ENCODE assay signal across 8 cellular contexts in genomic region chr16:5072334-5073278, GRCh38. TPM values are rescaled to one million over a fixed set of nuclear protein-coding genes. Genes with fewer than 3 reads are reported as not detected.
A peak's percentile ranks its signal among the peaks of the same experiment; 100 is the strongest.
DNase-seq lines count a peak whose midpoint lies in the region; ATAC-seq, FAIRE-seq and TF ChIP-seq lines count a peak whose summit lies in the region.

No MANE protein-coding gene starts in this region.

- H3K27ac ChIP-seq in ascending aorta (peak overlapping the region; percentile 66 to 77), HepG2 (ENCODE audit: extremely low read length, insufficient read depth, low read length) (peak overlapping the region; percentile 70), tibial artery (peak overlapping the region; percentile 81 to 83)

- no peak for TF ChIP-seq RAD21 in HepG2 (CRISPR knock-in tag; IDR thresholded peaks at IDR 0.05)

- H3K4me3 ChIP-seq in ascending aorta, result peak overlapping the region; percentile 63 to 68
- peak overlapping the region; percentile 79 to 89 (median 82) for H3K4me3 ChIP-seq in HepG2 (replicated peaks in 1 of 3; ENCODE audit: insufficient read depth in 1 of 3, low read depth in 2 of 3, low read length in 3 of 3)
- H3K4me3 ChIP-seq in tibial artery, result peak overlapping the region; percentile 67 to 85

- no peaks in the 10 kb centered on the region for H3K9me3 Mint-ChIP-seq in activated CD4-positive, alpha-beta T cell treated with anti-CD3 and anti-CD28 coated beads, Interleukin-2, amount 10 ng/mL, durations not matched to agents 7 days and 5 days

- H3K4me1 ChIP-seq in ascending aorta, result peaks cover 0 to 10% of the 10 kb centered on the region in 2 donors
- peaks cover 23% of the 10 kb centered on the region for H3K4me1 ChIP-seq in HepG2 (ENCODE audit: insufficient read depth, low read length)
- peaks cover 0 to 17% (median 6%) of the 10 kb centered on the region in 4 donors for H3K4me1 ChIP-seq in tibial artery

- H3K36me3 Mint-ChIP-seq in activated CD4-positive, alpha-beta T cell treated with anti-CD3 and anti-CD28 coated beads, Interleukin-2, amount 10 ng/mL, durations not matched to agents 7 days and 5 days (ENCODE audit: low read depth), result peaks cover 6% of the 10 kb centered on the region

- in situ Hi-C loops in HepG2 (cut with HindIII; ENCODE audit: extremely low pct_ligation_motif_present, low pct_unique_long_range_greater_than_20kb), result no loop called here

- H4K20me1 ChIP-seq in HepG2 (ENCODE audit: insufficient read depth, low read length), result no peaks in the 10 kb centered on the region

- H3K27ac Mint-ChIP-seq in activated CD4-positive, alpha-beta T cell treated with anti-CD3 and anti-CD28 coated beads, Interleukin-2, amount 10 ng/mL, durations not matched to agents 7 days and 5 days, result peak overlapping the region; percentile 99

- H3K4me2 ChIP-seq in HepG2 (ENCODE audit: low read depth, low read length), result peak overlapping the region; percentile 95

- peak overlapping the region; percentile 4 for H2AFZ ChIP-seq in HepG2 (ENCODE audit: low read length)

- TF ChIP-seq CTCF in ascending aorta (IDR thresholded peaks at IDR 0.05) (no peak), HepG2 (CRISPR knock-in tag; IDR thresholded peaks at IDR 0.05) (no peak), tibial artery (IDR thresholded peaks at IDR 0.05) (no peak)

- FAIRE-seq in HepG2 (lab: Jason Lieb, UNC), result no peak

- H3K4me1 Mint-ChIP-seq in activated CD4-positive, alpha-beta T cell treated with anti-CD3 and anti-CD28 coated beads, Interleukin-2, amount 10 ng/mL, durations not matched to agents 7 days and 5 days, result peaks cover 31% of the 10 kb centered on the region

- H3K9me3 ChIP-seq in ascending aorta, result no peaks in the 10 kb centered on the region
- H3K9me3 ChIP-seq in HepG2 (ENCODE audit: low read length), result no peaks in the 10 kb centered on the region
- no peaks in the 10 kb centered on the region for H3K9me3 ChIP-seq in tibial artery

- BruUV-seq in HepG2 (replicated peaks; lab: Mats Ljungman, UMichigan), result no TSS peak

- H3K4me3 Mint-ChIP-seq in activated CD4-positive, alpha-beta T cell treated with anti-CD3 and anti-CD28 coated beads, Interleukin-2, amount 10 ng/mL, durations not matched to agents 7 days and 5 days, result peak overlapping the region; percentile 91

- no peaks in the 10 kb centered on the region for H3K27me3 ChIP-seq in ascending aorta
- H3K27me3 ChIP-seq in HepG2 (ENCODE audit: control insufficient read depth in 1 of 2, insufficient read depth in 2 of 2, low read length in 2 of 2), result no peaks in the 10 kb centered on the region; a peak in 1 of 5 replicates
- no peaks in the 10 kb centered on the region for H3K27me3 ChIP-seq in tibial artery

- POLR2A ChIA-PET in activated CD4-positive, alpha-beta T cell treated with anti-CD3 and anti-CD28 coated beads, Interleukin-2, amount 10 ng/mL, durations not matched to agents 7 days and 5 days (lab: Charles Lee), result no interaction called here
- POLR2A ChIA-PET in HepG2 (lab: Yijun Ruan, JAX), result interaction anchor here (0.7 to 2.2 kb wide), 14 partner anchors 9 to 166 kb away, joined by 3 to 15 read pairs (median 4); partner anchors contain the start of genes NAGPA and SEC14L5

- CTCF ChIA-PET in activated CD4-positive, alpha-beta T cell treated with anti-CD3 and anti-CD28 coated beads, Interleukin-2, amount 10 ng/mL, durations not matched to agents 7 days and 5 days (lab: Charles Lee), result no interaction called here
- CTCF ChIA-PET in HepG2 (lab: Yijun Ruan, JAX; ENCODE audit: low intra/inter-chr PET ratio, low total read pairs), result no interaction called here

- peaks cover 26% of the 10 kb centered on the region for H3K79me2 ChIP-seq in HepG2 (ENCODE audit: insufficient read depth, low read length)

- H3K9ac ChIP-seq in HepG2 (ENCODE audit: insufficient read depth, low read depth, low read length), result peak overlapping the region; percentile 85

- H3K36me3 ChIP-seq in ascending aorta, result peaks cover 17 to 25% of the 10 kb centered on the region in 2 donors
- H3K36me3 ChIP-seq in HepG2 (replicated peaks in 1 of 2; ENCODE audit: control insufficient read depth in 1 of 2, insufficient read depth in 2 of 2, low read length in 2 of 2), result peaks cover 22 to 37% of the 10 kb centered on the region in 2 experiments
- peaks cover 14 to 26% (median 24%) of the 10 kb centered on the region in 3 donors for H3K36me3 ChIP-seq in tibial artery

- peak; percentile 21 for ATAC-seq in HepG2
- no peak for ATAC-seq in HG03139 (IDR thresholded peaks at IDR 0.05; ENCODE audit: unreplicated experiment)

- no peak for DNase-seq in activated CD4-positive, alpha-beta T cell treated with anti-CD3 and anti-CD28 coated beads, Interleukin-2, amount 10 ng/mL, durations not matched to agents 7 days and 5 days
- DNase-seq in activated CD4-positive, alpha-beta T cell treated with anti-CD3 and anti-CD28 coated beads, Interleukin-2, amount 50 U/mL, for 4 hours, result no peak
- DNase-seq in ascending aorta (ENCODE audit: low spot score in 2 of 2), result no peak
- no peak for DNase-seq in HepG2 (ENCODE audit: low spot score)
- DNase-seq in tibial artery, result no peak
- DNase-seq in AML-193 (lab: John Stamatoyannopoulos, UW), result no peak
- no peak for DNase-seq in NCI-H82 treated with DMSO at 0.1 percent for 48 hours (lab: John Stamatoyannopoulos, UW; ENCODE audit: unreplicated experiment)

- H3K27me3 Mint-ChIP-seq in activated CD4-positive, alpha-beta T cell treated with anti-CD3 and anti-CD28 coated beads, Interleukin-2, amount 10 ng/mL, durations not matched to agents 7 days and 5 days, result no peaks in the 10 kb centered on the region

- TF ChIP-seq POLR2A in HepG2 (IDR thresholded peaks at IDR 0.05; ENCODE audit: insufficient read depth in 1 of 2, low read depth in 2 of 2, low read length in 2 of 2), result no peak

- intact Hi-C loops in ascending aorta (cut with DNase I) (loop anchor here (5.0 kb wide), 2 partner anchors 40 to 115 kb away; partner anchors contain the start of genes NAGPA and SEC14L5), HepG2 (cut with micrococcal nuclease; ENCODE audit: unreplicated experiment) (loop anchor here (5.0 kb wide), 2 partner anchors 35 to 115 kb away; partner anchors contain the start of gene SEC14L5), tibial artery (cut with DNase I; ENCODE audit: low total_unique reads) (loop anchor here (10.0 kb wide), 1 partner anchor 108 kb away; no protein-coding TSS in a partner anchor)

- 59% methylated on average over 12 of the region's 12 CpGs for WGBS in HepG2 (ENCODE audit: low lambda C conversion rate)

- TF ChIP-seq EP300 in HepG2 (IDR thresholded peaks at IDR 0.05; ENCODE audit: low read depth in 2 of 2, low read length in 2 of 2), result no peak
- TF ChIP-seq EP300 in HepG2 (CRISPR knock-in tag; IDR thresholded peaks at IDR 0.05; ENCODE audit: borderline replicate concordance), result no peak

RNA-seq across cellular contexts. Expression of gene ALG1, which starts 1.0 kb away (rescaled TPM):
- total RNA-seq in activated CD4-positive, alpha-beta T cell treated with anti-CD3 and anti-CD28 coated beads, Interleukin-2, amount 10 ng/mL, durations not matched to agents 7 days and 5 days, result 10 to 100 TPM; 24.5 to 26.0 TPM
- 27.2 TPM for total RNA-seq in ascending aorta
- total RNA-seq in HepG2 (2016; rRNA removed; fragmentation: Illumina TruSeq; extraction: Trizol), result 39.6 and 75.6 TPM in 2 replicates
- 7.6 and 8.9 TPM in 2 replicates for total RNA-seq in HepG2 (2016; cell fraction: cytosol; rRNA removed; fragmentation: Illumina TruSeq; extraction: Trizol; ENCODE audit: low read depth)
- total RNA-seq in HepG2 (2016; cell fraction: insoluble cytoplasmic fraction; rRNA removed; fragmentation: Illumina TruSeq; extraction: Trizol), result 38.5 and 76.0 TPM in 2 replicates
- 14.3 and 16.3 TPM in 2 replicates for total RNA-seq in HepG2 (2016; cell fraction: membrane; rRNA removed; fragmentation: Illumina TruSeq; extraction: Trizol)
- total RNA-seq in HepG2 (2016; cell fraction: nucleus; rRNA removed; fragmentation: Illumina TruSeq; extraction: Trizol), result 78.0 and 84.8 TPM in 2 replicates
- 43.3 and 51.5 TPM in 2 replicates for polyA plus RNA-seq in HepG2 (2011; rRNA removed)
- polyA plus RNA-seq in HepG2 (2011; cell fraction: cytosol; rRNA removed), result 46.0 and 52.0 TPM in 2 replicates
- polyA plus RNA-seq in HepG2 (2011; cell fraction: nucleus; rRNA removed), result 37.8 and 40.2 TPM in 2 replicates
- 25.7 and 31.5 TPM in 2 replicates for polyA plus RNA-seq in HepG2 (2012)
- polyA plus RNA-seq in HepG2 (2016; cell fraction: cytosol; fragmentation: Illumina TruSeq; extraction: Trizol; ENCODE audit: low read depth), result 6.3 and 6.5 TPM in 2 replicates
- 36.3 and 37.9 TPM in 2 replicates for polyA plus RNA-seq in HepG2 (2016; cell fraction: insoluble cytoplasmic fraction; fragmentation: Illumina TruSeq; extraction: Trizol; ENCODE audit: low read depth)
- polyA plus RNA-seq in HepG2 (2016; cell fraction: membrane; fragmentation: Illumina TruSeq; extraction: Trizol; ENCODE audit: low read depth), result 10.1 and 11.8 TPM in 2 replicates
- polyA plus RNA-seq in HepG2 (2016; cell fraction: nucleus; fragmentation: Illumina TruSeq; extraction: Trizol; ENCODE audit: insufficient read depth, low read depth), result 104 and 109 TPM in 2 replicates
- polyA minus RNA-seq in HepG2 (2011; rRNA and poly(A)+ RNA removed; ENCODE audit: low replicate concordance), result 135 and 161 TPM in 2 replicates
- polyA minus RNA-seq in HepG2 (2011; cell fraction: cytosol; rRNA and poly(A)+ RNA removed), result 28.6 and 36.3 TPM in 2 replicates
- polyA minus RNA-seq in HepG2 (2011; cell fraction: nucleus; rRNA and poly(A)+ RNA removed), result 50.0 and 65.8 TPM in 2 replicates

RNA-seq across cellular contexts. Expression of gene C16orf89, which starts 6.8 kb away (rescaled TPM):
- not detected for total RNA-seq in activated CD4-positive, alpha-beta T cell treated with anti-CD3 and anti-CD28 coated beads, Interleukin-2, amount 10 ng/mL, durations not matched to agents 7 days and 5 days
- total RNA-seq in ascending aorta, result 4.6 TPM
- 0.97 and 1.9 TPM in 2 replicates for total RNA-seq in HepG2 (2016; rRNA removed; fragmentation: Illumina TruSeq; extraction: Trizol)
- total RNA-seq in HepG2 (2016; cell fraction: cytosol; rRNA removed; fragmentation: Illumina TruSeq; extraction: Trizol; ENCODE audit: low read depth), result 0.61 and 0.79 TPM in 2 replicates
- total RNA-seq in HepG2 (2016; cell fraction: insoluble cytoplasmic fraction; rRNA removed; fragmentation: Illumina TruSeq; extraction: Trizol), result 0.45 and 1.1 TPM in 2 replicates
- 0.76 and 1.0 TPM in 2 replicates for total RNA-seq in HepG2 (2016; cell fraction: membrane; rRNA removed; fragmentation: Illumina TruSeq; extraction: Trizol)
- total RNA-seq in HepG2 (2016; cell fraction: nucleus; rRNA removed; fragmentation: Illumina TruSeq; extraction: Trizol), result 0.72 and 0.78 TPM in 2 replicates
- 2.8 and 3.4 TPM in 2 replicates for polyA plus RNA-seq in HepG2 (2011; rRNA removed)
- polyA plus RNA-seq in HepG2 (2011; cell fraction: cytosol; rRNA removed), result 2.8 TPM in 2 replicates
- 1.3 and 1.4 TPM in 2 replicates for polyA plus RNA-seq in HepG2 (2011; cell fraction: nucleus; rRNA removed)
- 1.7 and 2.7 TPM in 2 replicates for polyA plus RNA-seq in HepG2 (2012)
- polyA plus RNA-seq in HepG2 (2016; cell fraction: cytosol; fragmentation: Illumina TruSeq; extraction: Trizol; ENCODE audit: low read depth), result 0.58 and 0.68 TPM in 2 replicates
- polyA plus RNA-seq in HepG2 (2016; cell fraction: insoluble cytoplasmic fraction; fragmentation: Illumina TruSeq; extraction: Trizol; ENCODE audit: low read depth), result 0.85 and 1.2 TPM in 2 replicates
- 0.71 and 0.81 TPM in 2 replicates for polyA plus RNA-seq in HepG2 (2016; cell fraction: membrane; fragmentation: Illumina TruSeq; extraction: Trizol; ENCODE audit: low read depth)
- 1.4 and 2.1 TPM in 2 replicates for polyA plus RNA-seq in HepG2 (2016; cell fraction: nucleus; fragmentation: Illumina TruSeq; extraction: Trizol; ENCODE audit: insufficient read depth, low read depth)
- 1.0 TPM in 1 of 2 replicates, not detected in the other for polyA minus RNA-seq in HepG2 (2011; rRNA and poly(A)+ RNA removed; ENCODE audit: low replicate concordance)
- 0.89 and 1.1 TPM in 2 replicates for polyA minus RNA-seq in HepG2 (2011; cell fraction: cytosol; rRNA and poly(A)+ RNA removed)
- 0.50 and 0.90 TPM in 2 replicates for polyA minus RNA-seq in HepG2 (2011; cell fraction: nucleus; rRNA and poly(A)+ RNA removed)

RNA-seq across cellular contexts. Expression of gene EEF2KMT, which starts 25.0 kb away (rescaled TPM):
- total RNA-seq in activated CD4-positive, alpha-beta T cell treated with anti-CD3 and anti-CD28 coated beads, Interleukin-2, amount 10 ng/mL, durations not matched to agents 7 days and 5 days, result 1 to 10 TPM; 7.4 to 7.6 TPM
- total RNA-seq in ascending aorta (2.8 TPM), HepG2 (2016; rRNA removed; fragmentation: Illumina TruSeq; extraction: Trizol) (26.9 and 33.3 TPM in 2 replicates)
- total RNA-seq in HepG2 (2016; cell fraction: cytosol; rRNA removed; fragmentation: Illumina TruSeq; extraction: Trizol; ENCODE audit: low read depth), result 23.3 and 24.2 TPM in 2 replicates
- total RNA-seq in HepG2 (2016; cell fraction: insoluble cytoplasmic fraction; rRNA removed; fragmentation: Illumina TruSeq; extraction: Trizol), result 26.7 and 30.7 TPM in 2 replicates
- total RNA-seq in HepG2 (2016; cell fraction: membrane; rRNA removed; fragmentation: Illumina TruSeq; extraction: Trizol), result 31.8 and 38.4 TPM in 2 replicates
- total RNA-seq in HepG2 (2016; cell fraction: nucleus; rRNA removed; fragmentation: Illumina TruSeq; extraction: Trizol), result 15.9 and 16.1 TPM in 2 replicates
- polyA plus RNA-seq in HepG2 (2011; rRNA removed), result 10.7 and 16.4 TPM in 2 replicates
- 8.7 and 11.7 TPM in 2 replicates for polyA plus RNA-seq in HepG2 (2011; cell fraction: cytosol; rRNA removed)
- polyA plus RNA-seq in HepG2 (2011; cell fraction: nucleus; rRNA removed), result 16.8 and 18.0 TPM in 2 replicates
- polyA plus RNA-seq in HepG2 (2012), result 14.7 and 16.8 TPM in 2 replicates
- 29.8 and 33.9 TPM in 2 replicates for polyA plus RNA-seq in HepG2 (2016; cell fraction: cytosol; fragmentation: Illumina TruSeq; extraction: Trizol; ENCODE audit: low read depth)
- polyA plus RNA-seq in HepG2 (2016; cell fraction: insoluble cytoplasmic fraction; fragmentation: Illumina TruSeq; extraction: Trizol; ENCODE audit: low read depth), result 34.1 and 37.4 TPM in 2 replicates
- 33.8 and 34.3 TPM in 2 replicates for polyA plus RNA-seq in HepG2 (2016; cell fraction: membrane; fragmentation: Illumina TruSeq; extraction: Trizol; ENCODE audit: low read depth)
- 21.5 and 26.9 TPM in 2 replicates for polyA plus RNA-seq in HepG2 (2016; cell fraction: nucleus; fragmentation: Illumina TruSeq; extraction: Trizol; ENCODE audit: insufficient read depth, low read depth)
- polyA minus RNA-seq in HepG2 (2011; rRNA and poly(A)+ RNA removed; ENCODE audit: low replicate concordance), result 20.0 and 23.0 TPM in 2 replicates
- 6.0 and 6.5 TPM in 2 replicates for polyA minus RNA-seq in HepG2 (2011; cell fraction: cytosol; rRNA and poly(A)+ RNA removed)
- 10.3 and 11.7 TPM in 2 replicates for polyA minus RNA-seq in HepG2 (2011; cell fraction: nucleus; rRNA and poly(A)+ RNA removed)

RNA-seq across cellular contexts. Expression of gene NAGPA, which starts 38.9 kb away (rescaled TPM):
- 10 to 100 TPM; 16.8 to 18.8 TPM for total RNA-seq in activated CD4-positive, alpha-beta T cell treated with anti-CD3 and anti-CD28 coated beads, Interleukin-2, amount 10 ng/mL, durations not matched to agents 7 days and 5 days
- 23.0 TPM for total RNA-seq in ascending aorta
- total RNA-seq in HepG2 (2016; rRNA removed; fragmentation: Illumina TruSeq; extraction: Trizol), result 29.8 and 60.3 TPM in 2 replicates
- 10.2 and 12.2 TPM in 2 replicates for total RNA-seq in HepG2 (2016; cell fraction: cytosol; rRNA removed; fragmentation: Illumina TruSeq; extraction: Trizol; ENCODE audit: low read depth)
- total RNA-seq in HepG2 (2016; cell fraction: insoluble cytoplasmic fraction; rRNA removed; fragmentation: Illumina TruSeq; extraction: Trizol), result 25.3 and 59.7 TPM in 2 replicates
- 19.0 and 22.6 TPM in 2 replicates for total RNA-seq in HepG2 (2016; cell fraction: membrane; rRNA removed; fragmentation: Illumina TruSeq; extraction: Trizol)
- total RNA-seq in HepG2 (2016; cell fraction: nucleus; rRNA removed; fragmentation: Illumina TruSeq; extraction: Trizol), result 58.3 and 69.4 TPM in 2 replicates
- 27.1 and 31.6 TPM in 2 replicates for polyA plus RNA-seq in HepG2 (2011; rRNA removed)
- polyA plus RNA-seq in HepG2 (2011; cell fraction: cytosol; rRNA removed), result 28.0 and 43.3 TPM in 2 replicates
- 119 and 135 TPM in 2 replicates for polyA plus RNA-seq in HepG2 (2011; cell fraction: nucleus; rRNA removed)
- 20.6 and 22.0 TPM in 2 replicates for polyA plus RNA-seq in HepG2 (2012)
- polyA plus RNA-seq in HepG2 (2016; cell fraction: cytosol; fragmentation: Illumina TruSeq; extraction: Trizol; ENCODE audit: low read depth), result 7.6 and 9.3 TPM in 2 replicates
- 24.9 and 27.9 TPM in 2 replicates for polyA plus RNA-seq in HepG2 (2016; cell fraction: insoluble cytoplasmic fraction; fragmentation: Illumina TruSeq; extraction: Trizol; ENCODE audit: low read depth)
- polyA plus RNA-seq in HepG2 (2016; cell fraction: membrane; fragmentation: Illumina TruSeq; extraction: Trizol; ENCODE audit: low read depth), result 15.1 and 16.1 TPM in 2 replicates
- polyA plus RNA-seq in HepG2 (2016; cell fraction: nucleus; fragmentation: Illumina TruSeq; extraction: Trizol; ENCODE audit: insufficient read depth, low read depth), result 111 and 120 TPM in 2 replicates
- 13.4 and 91.3 TPM in 2 replicates for polyA minus RNA-seq in HepG2 (2011; rRNA and poly(A)+ RNA removed; ENCODE audit: low replicate concordance)
- 24.6 and 30.4 TPM in 2 replicates for polyA minus RNA-seq in HepG2 (2011; cell fraction: cytosol; rRNA and poly(A)+ RNA removed)
- polyA minus RNA-seq in HepG2 (2011; cell fraction: nucleus; rRNA and poly(A)+ RNA removed), result 41.9 and 43.5 TPM in 2 replicates
